1 cellular context compared by ENCODE assay signal in genomic region chr10:96402417-96403305, GRCh38.
TF ChIP-seq lines count a peak whose summit lies in the region.

No MANE protein-coding gene starts in this region.

TF ChIP-seq in H1, 55 proteins besides CTCF, POLR2A, EP300 and RAD21:
- no peak for TF ChIP-seq E2F6 (IDR thresholded peaks at IDR 0.05)
- no peak for TF ChIP-seq CTBP2 (IDR thresholded peaks at IDR 0.05; ENCODE audit: borderline replicate concordance, insufficient read depth, insufficient read length, low read length)
- TF ChIP-seq NRF1 (IDR thresholded peaks at IDR 0.05; ENCODE audit: low read depth, low read length), result no peak
- no peak for TF ChIP-seq CBX5 (IDR thresholded peaks at IDR 0.05; ENCODE audit: low read depth, low read length)
- TF ChIP-seq ASH2L (IDR thresholded peaks at IDR 0.05; ENCODE audit: low read length), result no peak
- TF ChIP-seq BACH1 (IDR thresholded peaks at IDR 0.05; ENCODE audit: low read length), result no peak
- no peak for TF ChIP-seq TAF7 (optimal IDR thresholded peaks at IDR 0.05; ENCODE audit: borderline replicate concordance, low read depth, low read length)
- no peak for TF ChIP-seq RXRA (IDR thresholded peaks at IDR 0.05; ENCODE audit: insufficient read depth, low read depth, low read length)
- TF ChIP-seq ATF3 (IDR thresholded peaks at IDR 0.05; ENCODE audit: insufficient read depth, low read depth, low read length), result no peak
- TF ChIP-seq USF2 (IDR thresholded peaks at IDR 0.05; ENCODE audit: low read length), result no peak
- TF ChIP-seq CHD1 (IDR thresholded peaks at IDR 0.05; ENCODE audit: low read depth, low read length), result no peak
- no peak for TF ChIP-seq SUZ12 (IDR thresholded peaks at IDR 0.05; ENCODE audit: low read length)
- TF ChIP-seq KDM4A (IDR thresholded peaks at IDR 0.05; ENCODE audit: low read depth, low read length, severe bottlenecking), result no peak
- no peak for TF ChIP-seq BRCA1 (IDR thresholded peaks at IDR 0.05; ENCODE audit: low read depth, low read length)
- TF ChIP-seq FOSL1 (IDR thresholded peaks at IDR 0.05; ENCODE audit: insufficient read depth, low read depth, low read length), result no peak
- no peak for TF ChIP-seq JUND (IDR thresholded peaks at IDR 0.05; ENCODE audit: low read length)
- TF ChIP-seq PHF8 (conservative IDR thresholded peaks at IDR 0.05; ENCODE audit: low read depth, low read length), result no peak
- TF ChIP-seq ZNF274 (IDR thresholded peaks at IDR 0.05; ENCODE audit: borderline replicate concordance, extremely low read depth, low read length), result no peak
TF ChIP-seq in H1: peak in this region for 0.
